In genomic region chr10:128163701-128164100, GRCh38 we compare ENCODE assay signal across 36 cellular contexts.
"Had no signal": no experiment of that assay in that cellular context is flagged by ENCODE, and none has a peak within 500 bp of the region (broad histone marks: within the 10 kb centered on the region; RNA-seq: fewer than 3 reads in every experiment).

No MANE protein-coding gene starts in this region.

- H3K27me3 ChIP-seq: adrenal gland, body of pancreas, brain microvascular endothelial cell, cardiac muscle cell had no signal

- H3K27ac Mint-ChIP-seq: activated B cell treated with CpG ODN at 0.5 μM for 24 hours; activated CD4-positive, alpha-beta memory T cell treated with anti-CD3 and anti-CD28 coated beads for 36 hours; activated CD4-positive, alpha-beta T cell treated with anti-CD3 and anti-CD28 coated beads, Interleukin-2, amount 10 ng/mL, durations not matched to agents 24 days and 14 days; activated CD8-positive, alpha-beta T cell treated with anti-CD3 and anti-CD28 coated beads for 36 hours; activated naive CD4-positive, alpha-beta T cell treated with anti-CD3 and anti-CD28 coated beads for 36 hours; activated naive CD4-positive, alpha-beta T cell treated with anti-CD3 and anti-CD28 coated beads, Interleukin-2, amount 50 U/mL, for 72 hours; activated naive CD8-positive, alpha-beta T cell treated with anti-CD3 and anti-CD28 coated beads for 36 hours; activated T-cell treated with anti-CD3 and anti-CD28 coated beads, Interleukin-2, amount 50 U/mL, for 72 hours; activated T-helper 1 cell treated with anti-CD3 and anti-CD28 coated beads, Interleukin-12 subunit alpha, Interleukin-12 subunit beta, Interleukin-2, Interleukin-4 antibody, amounts not matched to agents 30 ng/mL and 10 ng/mL and 1 ng/mL, durations not matched to agents 14 hours and 24 hours and 36 hours; activated T-helper 17 cell treated with anti-CD3 and anti-CD28 coated beads, Interleukin-2, amount 50 U/mL, for 72 hours; T-helper 17 cell had no signal

- ATAC-seq: activated CD8-positive, alpha-beta T cell treated with anti-CD3 and anti-CD28 coated beads for 36 hours; activated naive CD4-positive, alpha-beta T cell treated with anti-CD3 and anti-CD28 coated beads, Interleukin-2, amount 50 U/mL, for 72 hours; activated T-cell treated with anti-CD3 and anti-CD28 coated beads, Interleukin-2, amount 50 U/mL, for 4 hours; activated T-cell treated with anti-CD3 and anti-CD28 coated beads, Interleukin-2, amount 50 U/mL, for 72 hours; activated T-helper 17 cell treated with anti-CD3 and anti-CD28 coated beads, Interleukin-2, amount 50 U/mL, for 72 hours; body of pancreas; T-helper 17 cell had no signal

- FAIRE-seq: astrocyte, TTC549 had no signal

- H3K4me1 Mint-ChIP-seq: activated T-helper 17 cell treated with anti-CD3 and anti-CD28 coated beads, Interleukin-2, amount 50 U/mL, for 72 hours had no signal

- H3K9me3 Mint-ChIP-seq: activated B cell treated with CpG ODN at 0.5 μM for 24 hours; activated CD4-positive, alpha-beta memory T cell treated with anti-CD3 and anti-CD28 coated beads for 36 hours; activated CD4-positive, alpha-beta T cell treated with anti-CD3 and anti-CD28 coated beads, Interleukin-2, amount 10 ng/mL, durations not matched to agents 24 days and 14 days; activated CD8-positive, alpha-beta T cell treated with anti-CD3 and anti-CD28 coated beads for 36 hours; activated naive CD4-positive, alpha-beta T cell treated with anti-CD3 and anti-CD28 coated beads for 36 hours; activated naive CD4-positive, alpha-beta T cell treated with anti-CD3 and anti-CD28 coated beads, Interleukin-2, amount 50 U/mL, for 72 hours; activated naive CD8-positive, alpha-beta T cell treated with anti-CD3 and anti-CD28 coated beads for 36 hours; activated T-cell treated with anti-CD3 and anti-CD28 coated beads, Interleukin-2, amount 50 U/mL, for 4 hours; activated T-helper 1 cell treated with anti-CD3 and anti-CD28 coated beads, Interleukin-12 subunit alpha, Interleukin-12 subunit beta, Interleukin-2, Interleukin-4 antibody, amounts not matched to agents 30 ng/mL and 10 ng/mL and 1 ng/mL, durations not matched to agents 14 hours and 24 hours and 36 hours; activated T-helper 17 cell treated with anti-CD3 and anti-CD28 coated beads, Interleukin-2, amount 50 U/mL, for 72 hours; central memory CD8-positive, alpha-beta T cell had no signal

- H3K36me3 ChIP-seq: adrenal gland, brain microvascular endothelial cell, breast epithelium, cardiac muscle cell had no signal

- DNase-seq: activated B cell treated with CpG ODN at 0.5 μM for 24 hours; activated CD4-positive, alpha-beta memory T cell treated with anti-CD3 and anti-CD28 coated beads for 36 hours; activated CD4-positive, alpha-beta T cell treated with anti-CD3 and anti-CD28 coated beads for 4 hours; activated CD4-positive, alpha-beta T cell treated with anti-CD3 and anti-CD28 coated beads, Interleukin-2, amount 10 ng/mL, durations not matched to agents 24 days and 14 days; activated CD4-positive, alpha-beta T cell treated with anti-CD3 and anti-CD28 coated beads, Interleukin-2, amount 50 U/mL, for 1 hour; activated CD4-positive, alpha-beta T cell treated with anti-CD3 and anti-CD28 coated beads, Interleukin-2, amount 50 U/mL, for 4 hours; activated CD4-positive, CD25-positive, alpha-beta regulatory T cell treated with anti-CD3 and anti-CD28 coated beads, Interleukin-2, amount 50 U/mL, for 72 hours; activated CD8-positive, alpha-beta memory T cell treated with anti-CD3 and anti-CD28 coated beads, Interleukin-2, amount 50 U/mL, for 4 hours; activated CD8-positive, alpha-beta T cell treated with anti-CD3 and anti-CD28 coated beads for 36 hours; activated effector memory CD4-positive, alpha-beta T cell treated with anti-CD3 and anti-CD28 coated beads, Interleukin-2, amount 50 U/mL, for 16 hours; activated gamma-delta T cell treated with Interleukin-2 at 50 U/mL for 16 hours; activated naive CD4-positive, alpha-beta T cell; activated naive CD4-positive, alpha-beta T cell treated with anti-CD3 and anti-CD28 coated beads for 36 hours; activated naive CD4-positive, alpha-beta T cell treated with anti-CD3 and anti-CD28 coated beads, Interleukin-2, amount 50 U/mL, for 16 hours; activated naive CD8-positive, alpha-beta T cell treated with anti-CD3 and anti-CD28 coated beads for 36 hours; activated T-cell treated with anti-CD3 and anti-CD28 coated beads for 4 hours; activated T-cell treated with anti-CD3 and anti-CD28 coated beads, Interleukin-2, amount 50 U/mL, for 1 hour; activated T-cell treated with anti-CD3 and anti-CD28 coated beads, Interleukin-2, amount 50 U/mL, for 4 hours; activated T-cell treated with anti-CD3 and anti-CD28 coated beads, Interleukin-2, amount 50 U/mL, for 72 hours; adrenal gland; amniotic stem cell; aorta; body of pancreas; brain microvascular endothelial cell; caudate nucleus; cerebellar nuclear complex; T-helper 17 cell; T1000 had no signal

- H3K36me3 Mint-ChIP-seq: activated CD4-positive, alpha-beta memory T cell treated with anti-CD3 and anti-CD28 coated beads for 36 hours; activated naive CD4-positive, alpha-beta T cell treated with anti-CD3 and anti-CD28 coated beads, Interleukin-2, amount 50 U/mL, for 72 hours; activated naive CD8-positive, alpha-beta T cell treated with anti-CD3 and anti-CD28 coated beads for 36 hours had no signal

- H3K4me3 Mint-ChIP-seq: activated B cell treated with CpG ODN at 0.5 μM for 24 hours; activated CD4-positive, alpha-beta memory T cell treated with anti-CD3 and anti-CD28 coated beads for 36 hours; activated CD4-positive, alpha-beta T cell treated with anti-CD3 and anti-CD28 coated beads, Interleukin-2, amount 10 ng/mL, durations not matched to agents 24 days and 14 days; activated CD8-positive, alpha-beta T cell treated with anti-CD3 and anti-CD28 coated beads for 36 hours; activated naive CD4-positive, alpha-beta T cell treated with anti-CD3 and anti-CD28 coated beads for 36 hours; activated naive CD8-positive, alpha-beta T cell treated with anti-CD3 and anti-CD28 coated beads for 36 hours; activated T-cell treated with anti-CD3 and anti-CD28 coated beads, Interleukin-2, amount 50 U/mL, for 4 hours; activated T-cell treated with anti-CD3 and anti-CD28 coated beads, Interleukin-2, amount 50 U/mL, for 72 hours; activated T-helper 1 cell treated with anti-CD3 and anti-CD28 coated beads, Interleukin-12 subunit alpha, Interleukin-12 subunit beta, Interleukin-2, Interleukin-4 antibody, amounts not matched to agents 30 ng/mL and 10 ng/mL and 1 ng/mL, durations not matched to agents 14 hours and 24 hours and 36 hours; activated T-helper 17 cell treated with anti-CD3 and anti-CD28 coated beads, Interleukin-2, amount 50 U/mL, for 72 hours; central memory CD8-positive, alpha-beta T cell; T-helper 17 cell had no signal

- H3K4me3 ChIP-seq: adrenal gland, body of pancreas, breast epithelium, cardiac muscle cell had no signal
